Comparison of ENCODE assay signal across 8 cellular contexts in genomic region chr10:71766717-71767419, GRCh38. TPM values are rescaled to one million over a fixed set of nuclear protein-coding genes. Genes with fewer than 3 reads are reported as not detected.
A peak's percentile ranks its signal among the peaks of the same experiment; 100 is the strongest.
DNase-seq lines count a peak whose midpoint lies in the region; ATAC-seq lines count a peak whose summit lies in the region.

No MANE protein-coding gene starts in this region.

- intact Hi-C loops in activated T-helper 2 cell treated with anti-CD3 and anti-CD28 coated beads, Interferon-gamma antibody, Interleukin-2, Interleukin-4, amounts not matched to agents 10 μg/mL and 5 μg/mL and 100 μg/mL, durations not matched to agents 14 hours and 24 hours and 36 hours (cut with micrococcal nuclease), result no loop called here
- intact Hi-C loops in Right ventricle myocardium superior (cut with DNase I) (no loop called here), sciatic nerve (cut with DNase I) (no loop called here)

- peaks cover 56% of the 10 kb centered on the region for H3K4me1 Mint-ChIP-seq in T-helper 2 cell treated with Interferon-gamma antibody and Interleukin-4, amounts not matched to agents 5 μg/mL and 100 μg/mL, for 36 hours (ENCODE audit: low read depth)
- peaks cover 55% of the 10 kb centered on the region for H3K4me1 Mint-ChIP-seq in activated T-helper 2 cell treated with anti-CD3 and anti-CD28 coated beads, Interferon-gamma antibody, Interleukin-2, Interleukin-4, amounts not matched to agents 10 μg/mL and 5 μg/mL and 100 μg/mL, durations not matched to agents 14 hours and 24 hours and 36 hours (ENCODE audit: low read depth)

- peaks cover 48% of the 10 kb centered on the region for H3K36me3 Mint-ChIP-seq in T-helper 2 cell treated with Interferon-gamma antibody and Interleukin-4, amounts not matched to agents 5 μg/mL and 100 μg/mL, for 36 hours (ENCODE audit: low read depth)
- peaks cover 72% of the 10 kb centered on the region for H3K36me3 Mint-ChIP-seq in activated T-helper 2 cell treated with anti-CD3 and anti-CD28 coated beads, Interferon-gamma antibody, Interleukin-2, Interleukin-4, amounts not matched to agents 10 μg/mL and 5 μg/mL and 100 μg/mL, durations not matched to agents 14 hours and 24 hours and 36 hours (ENCODE audit: low read depth)

- ATAC-seq in Right ventricle myocardium superior (ENCODE audit: poor library complexity) (peak; percentile 36), sciatic nerve (peak; percentile 81)

- H3K36me3 ChIP-seq in H7 (replicated peaks; ENCODE audit: control insufficient read depth, insufficient read depth, low read length), result no peaks in the 10 kb centered on the region

- no peak overlapping the region for H3K4me3 ChIP-seq in H7 (ENCODE audit: insufficient read depth, low read depth, low read length)

- no peak for DNase-seq in T-helper 2 cell treated with Interferon-gamma antibody and Interleukin-4, amounts not matched to agents 5 μg/mL and 100 μg/mL, for 36 hours (ENCODE audit: low spot score)
- DNase-seq in T-helper 2 cell (no peak), Right ventricle myocardium superior (peak; percentile 86), sciatic nerve (ENCODE audit: low spot score) (peak; percentile 83), DMS153 treated with DMSO at 0.1 percent for 48 hours (lab: John Stamatoyannopoulos, UW; ENCODE audit: unreplicated experiment) (no peak), H7 (no peak), NCI-H2196 treated with DMSO at 0.1 percent for 48 hours (lab: John Stamatoyannopoulos, UW; ENCODE audit: unreplicated experiment) (no peak)
- DNase-seq in activated T-helper 2 cell treated with anti-CD3 and anti-CD28 coated beads, Interferon-gamma antibody, Interleukin-2, Interleukin-4, amounts not matched to agents 10 μg/mL and 5 μg/mL and 100 μg/mL, durations not matched to agents 14 hours and 24 hours and 36 hours (ENCODE audit: low spot score), result no peak

- H3K27me3 ChIP-seq in H7 (ENCODE audit: control insufficient read depth, insufficient read depth, low read length), result no peaks in the 10 kb centered on the region; the same call in 1 of the 2 replicates

- H3K27me3 Mint-ChIP-seq in T-helper 2 cell treated with Interferon-gamma antibody and Interleukin-4, amounts not matched to agents 5 μg/mL and 100 μg/mL, for 36 hours (ENCODE audit: low read depth), result no peaks in the 10 kb centered on the region
- no peaks in the 10 kb centered on the region for H3K27me3 Mint-ChIP-seq in activated T-helper 2 cell treated with anti-CD3 and anti-CD28 coated beads, Interferon-gamma antibody, Interleukin-2, Interleukin-4, amounts not matched to agents 10 μg/mL and 5 μg/mL and 100 μg/mL, durations not matched to agents 14 hours and 24 hours and 36 hours (ENCODE audit: low read depth)

- peak overlapping the region; percentile 86 for H3K27ac Mint-ChIP-seq in T-helper 2 cell treated with Interferon-gamma antibody and Interleukin-4, amounts not matched to agents 5 μg/mL and 100 μg/mL, for 36 hours
- peak overlapping the region; percentile 70 for H3K27ac Mint-ChIP-seq in activated T-helper 2 cell treated with anti-CD3 and anti-CD28 coated beads, Interferon-gamma antibody, Interleukin-2, Interleukin-4, amounts not matched to agents 10 μg/mL and 5 μg/mL and 100 μg/mL, durations not matched to agents 14 hours and 24 hours and 36 hours

- H3K4me3 Mint-ChIP-seq in T-helper 2 cell treated with Interferon-gamma antibody and Interleukin-4, amounts not matched to agents 5 μg/mL and 100 μg/mL, for 36 hours, result peak overlapping the region; percentile 64
- no peak overlapping the region for H3K4me3 Mint-ChIP-seq in activated T-helper 2 cell treated with anti-CD3 and anti-CD28 coated beads, Interferon-gamma antibody, Interleukin-2, Interleukin-4, amounts not matched to agents 10 μg/mL and 5 μg/mL and 100 μg/mL, durations not matched to agents 14 hours and 24 hours and 36 hours (ENCODE audit: low read depth)

- H3K9me3 Mint-ChIP-seq in T-helper 2 cell treated with Interferon-gamma antibody and Interleukin-4, amounts not matched to agents 5 μg/mL and 100 μg/mL, for 36 hours, result no peaks in the 10 kb centered on the region
- no peaks in the 10 kb centered on the region for H3K9me3 Mint-ChIP-seq in activated T-helper 2 cell treated with anti-CD3 and anti-CD28 coated beads, Interferon-gamma antibody, Interleukin-2, Interleukin-4, amounts not matched to agents 10 μg/mL and 5 μg/mL and 100 μg/mL, durations not matched to agents 14 hours and 24 hours and 36 hours

RNA-seq across cellular contexts. Expression of gene VSIR, which starts 6.5 kb away (rescaled TPM):
- total RNA-seq in activated T-helper 2 cell treated with anti-CD3 and anti-CD28 coated beads, Interferon-gamma antibody, Interleukin-2, Interleukin-4, amounts not matched to agents 10 μg/mL and 5 μg/mL and 100 μg/mL, durations not matched to agents 14 hours and 24 hours and 36 hours, result 56.5 and 61.9 TPM in 2 replicates
- total RNA-seq in Right ventricle myocardium superior (116 TPM), sciatic nerve (171 TPM)
- 0.04 and 0.31 TPM in 2 replicates for total RNA-seq in H7 (2014; rRNA removed; shearing (Covaris generic))

RNA-seq across cellular contexts. Expression of gene C10orf105, which starts 47.3 kb away (rescaled TPM):
- 0.11 and 0.18 TPM in 2 replicates for total RNA-seq in activated T-helper 2 cell treated with anti-CD3 and anti-CD28 coated beads, Interferon-gamma antibody, Interleukin-2, Interleukin-4, amounts not matched to agents 10 μg/mL and 5 μg/mL and 100 μg/mL, durations not matched to agents 14 hours and 24 hours and 36 hours
- total RNA-seq in Right ventricle myocardium superior, result 0.05 TPM
- 0.53 TPM for total RNA-seq in sciatic nerve
- 0.17 and 0.18 TPM in 2 replicates for total RNA-seq in H7 (2014; rRNA removed; shearing (Covaris generic))

Comparison
In these comparisons a context has a peak if more than half of its experiments do, and no peak if none do; other contexts are left out.
1. DNase-seq: peak in Right ventricle myocardium superior (single experiment) and sciatic nerve (single experiment); none in T-helper 2 cell treated with Interferon-gamma antibody and Interleukin-4, amounts not matched to agents 5 μg/mL and 100 μg/mL, for 36 hours (single experiment), T-helper 2 cell (0 of 5), activated T-helper 2 cell treated with anti-CD3 and anti-CD28 coated beads, Interferon-gamma antibody, Interleukin-2, Interleukin-4, amounts not matched to agents 10 μg/mL and 5 μg/mL and 100 μg/mL, durations not matched to agents 14 hours and 24 hours and 36 hours (single experiment), DMS153 treated with DMSO at 0.1 percent for 48 hours (single experiment), H7 (single experiment) and NCI-H2196 treated with DMSO at 0.1 percent for 48 hours (single experiment).
2. RNA of gene VSIR, which starts 6.5 kb away (total RNA-seq): 171 TPM in sciatic nerve (single experiment), 116 TPM in Right ventricle myocardium superior (single experiment) and 56.5 to 61.9 TPM in activated T-helper 2 cell treated with anti-CD3 and anti-CD28 coated beads, Interferon-gamma antibody, Interleukin-2, Interleukin-4, amounts not matched to agents 10 μg/mL and 5 μg/mL and 100 μg/mL, durations not matched to agents 14 hours and 24 hours and 36 hours; 0.04 to 0.31 TPM in H7; every median in the first group is over 10 times any median in the second.